In the genomic region with DNA sequence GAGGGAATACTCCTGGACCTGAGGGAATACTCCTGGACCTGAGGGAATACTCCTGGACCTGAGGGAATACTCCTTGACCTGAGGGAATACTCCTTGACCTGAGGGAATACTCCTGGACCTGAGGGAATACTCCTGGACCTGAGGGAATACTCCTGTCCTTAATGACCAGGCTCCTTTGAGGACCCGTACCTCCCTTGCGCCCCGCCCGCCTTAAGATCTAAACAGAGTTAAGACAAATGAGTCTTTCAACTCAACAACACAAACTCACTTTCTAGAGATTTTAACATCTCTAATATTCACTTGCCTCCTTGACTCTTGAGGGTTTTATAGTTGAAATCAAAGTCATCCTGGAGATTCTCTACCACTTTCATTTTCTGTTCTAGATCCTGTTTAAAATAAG, we compare ENCODE assay signal across 7 cellular contexts. TPM values are rescaled to one million over a fixed set of nuclear protein-coding genes. Genes with fewer than 3 reads are reported as not detected.
DNase-seq lines count a peak whose midpoint lies in the region; ATAC-seq and TF ChIP-seq lines count a peak whose summit lies in the region.
"Not testable (repeated sequence)": the region's sequence is repeated elsewhere in the genome, so short reads cannot be mapped to it uniquely, and the experiment has no call there.

No MANE protein-coding gene starts in this region.

- H3K27me3 ChIP-seq in GM23338 (ENCODE audit: insufficient read depth) = not testable (repeated sequence)

- not testable (repeated sequence) for H3K4me3 ChIP-seq in GM23338

- CTCF ChIA-PET in activated CD8-positive, alpha-beta T cell treated with anti-CD3 and anti-CD28 coated beads, Interleukin-2, amount 10 ng/mL, durations not matched to agents 7 days and 5 days (lab: Charles Lee) = not testable (repeated sequence)
- CTCF ChIA-PET in activated naive CD4-positive, alpha-beta T cell treated with anti-CD3 and anti-CD28 coated beads, Interleukin-2, amount 10 ng/mL, durations not matched to agents 7 days and 5 days (lab: Charles Lee) = interaction anchor here (1.4 kb wide), 1 partner anchor 64 kb away, joined by 6 read pairs; no protein-coding TSS in a partner anchor

- H3K9me2 ChIP-seq in GM23338 (ENCODE audit: insufficient read depth) = not testable (repeated sequence)

- H3K36me3 Mint-ChIP-seq in GM23338 (ENCODE audit: low read depth) = peaks cover 67% of the 10 kb centered on the region
- peaks cover 67% of the 10 kb centered on the region for H3K36me3 Mint-ChIP-seq in T-helper 1 cell treated with Interleukin-12 subunit alpha and Interleukin-12 subunit beta and Interleukin-4 antibody, amounts not matched to agents 30 μg/mL and 1 μg/mL, for 36 hours (ENCODE audit: low read depth)
- H3K36me3 Mint-ChIP-seq in activated CD8-positive, alpha-beta T cell treated with anti-CD3 and anti-CD28 coated beads, Interleukin-2, amount 10 ng/mL, durations not matched to agents 7 days and 5 days (ENCODE audit: low read depth) = peaks cover 67% of the 10 kb centered on the region
- H3K36me3 Mint-ChIP-seq in activated naive CD4-positive, alpha-beta T cell treated with anti-CD3 and anti-CD28 coated beads, Interleukin-2, amount 10 ng/mL, durations not matched to agents 7 days and 5 days = peaks cover 67% of the 10 kb centered on the region
- peaks cover 62% of the 10 kb centered on the region for H3K36me3 Mint-ChIP-seq in central memory CD8-positive, alpha-beta T cell (ENCODE audit: insufficient read depth)
- peaks cover 31% of the 10 kb centered on the region for H3K36me3 Mint-ChIP-seq in memory B cell
- H3K36me3 Mint-ChIP-seq in stimulated activated naive B cell treated with anti-CD40 and anti-IgM and Interleukin-4, amounts not matched to agents 10 μg/mL and 1 μg/mL and 100 μg/mL, for 72 hours = peaks cover 47 to 59% of the 10 kb centered on the region in 2 donors

- not testable (repeated sequence) for TF ChIP-seq CTCF in GM23338 (conservative IDR thresholded peaks at IDR 0.05; ENCODE audit: low read depth in 2 of 2)

- H3K9me3 Mint-ChIP-seq in GM23338; T-helper 1 cell treated with Interleukin-12 subunit alpha and Interleukin-12 subunit beta and Interleukin-4 antibody, amounts not matched to agents 30 μg/mL and 1 μg/mL, for 36 hours; activated CD8-positive, alpha-beta T cell treated with anti-CD3 and anti-CD28 coated beads, Interleukin-2, amount 10 ng/mL, durations not matched to agents 7 days and 5 days (ENCODE audit: insufficient read depth); activated naive CD4-positive, alpha-beta T cell treated with anti-CD3 and anti-CD28 coated beads, Interleukin-2, amount 10 ng/mL, durations not matched to agents 7 days and 5 days; central memory CD8-positive, alpha-beta T cell; memory B cell; stimulated activated naive B cell treated with anti-CD40 and anti-IgM and Interleukin-4, amounts not matched to agents 10 μg/mL and 1 μg/mL and 100 μg/mL, for 72 hours: not testable (repeated sequence)

- not testable (repeated sequence) for H3K4me3 Mint-ChIP-seq in GM23338; central memory CD8-positive, alpha-beta T cell; stimulated activated naive B cell treated with anti-CD40 and anti-IgM and Interleukin-4, amounts not matched to agents 10 μg/mL and 1 μg/mL and 100 μg/mL, for 72 hours
- H3K4me3 Mint-ChIP-seq in T-helper 1 cell treated with Interleukin-12 subunit alpha and Interleukin-12 subunit beta and Interleukin-4 antibody, amounts not matched to agents 30 μg/mL and 1 μg/mL, for 36 hours = peak overlapping the region; percentile 77
- peak overlapping the region; percentile 36 for H3K4me3 Mint-ChIP-seq in activated CD8-positive, alpha-beta T cell treated with anti-CD3 and anti-CD28 coated beads, Interleukin-2, amount 10 ng/mL, durations not matched to agents 7 days and 5 days
- H3K4me3 Mint-ChIP-seq in activated naive CD4-positive, alpha-beta T cell treated with anti-CD3 and anti-CD28 coated beads, Interleukin-2, amount 10 ng/mL, durations not matched to agents 7 days and 5 days = peak overlapping the region; percentile 40
- peak overlapping the region; percentile 17 for H3K4me3 Mint-ChIP-seq in memory B cell

- not testable (repeated sequence) for H3K4me1 Mint-ChIP-seq in GM23338
- H3K4me1 Mint-ChIP-seq in T-helper 1 cell treated with Interleukin-12 subunit alpha and Interleukin-12 subunit beta and Interleukin-4 antibody, amounts not matched to agents 30 μg/mL and 1 μg/mL, for 36 hours (ENCODE audit: low read depth) = peaks cover 67% of the 10 kb centered on the region
- H3K4me1 Mint-ChIP-seq in activated CD8-positive, alpha-beta T cell treated with anti-CD3 and anti-CD28 coated beads, Interleukin-2, amount 10 ng/mL, durations not matched to agents 7 days and 5 days (ENCODE audit: low read depth) = peaks cover 74% of the 10 kb centered on the region
- peaks cover 77% of the 10 kb centered on the region for H3K4me1 Mint-ChIP-seq in activated naive CD4-positive, alpha-beta T cell treated with anti-CD3 and anti-CD28 coated beads, Interleukin-2, amount 10 ng/mL, durations not matched to agents 7 days and 5 days
- H3K4me1 Mint-ChIP-seq in central memory CD8-positive, alpha-beta T cell = peaks cover 40% of the 10 kb centered on the region
- H3K4me1 Mint-ChIP-seq in memory B cell = peaks cover 21% of the 10 kb centered on the region
- H3K4me1 Mint-ChIP-seq in stimulated activated naive B cell treated with anti-CD40 and anti-IgM and Interleukin-4, amounts not matched to agents 10 μg/mL and 1 μg/mL and 100 μg/mL, for 72 hours = peaks cover 23 to 31% of the 10 kb centered on the region in 2 donors

- not testable (repeated sequence) for H3K79me2 ChIP-seq in GM23338 (replicated peaks; ENCODE audit: insufficient read depth)

- DNase-seq in GM23338 (ENCODE audit: low spot score); activated CD8-positive, alpha-beta T cell treated with anti-CD3 and anti-CD28 coated beads, Interleukin-2, amount 10 ng/mL, durations not matched to agents 7 days and 5 days; central memory CD8-positive, alpha-beta T cell (ENCODE audit: low spot score in 2 of 2); memory B cell (ENCODE audit: low spot score in 2 of 2); stimulated activated naive B cell treated with anti-CD40 and anti-IgM and Interleukin-4, amounts not matched to agents 10 μg/mL and 1 μg/mL and 100 μg/mL, for 72 hours: not testable (repeated sequence)
- DNase-seq in activated naive CD4-positive, alpha-beta T cell treated with anti-CD3 and anti-CD28 coated beads, Interleukin-2, amount 10 ng/mL, durations not matched to agents 7 days and 5 days = peak; percentile 37

- H3K4me2 ChIP-seq in GM23338 = not testable (repeated sequence)

- not testable (repeated sequence) for H3K4me1 ChIP-seq in GM23338 (ENCODE audit: insufficient read depth)

- peaks cover 33% of the 10 kb centered on the region for H3K36me3 ChIP-seq in GM23338 (ENCODE audit: insufficient read depth)

- not testable (repeated sequence) for H3K27ac Mint-ChIP-seq in GM23338, memory B cell
- H3K27ac Mint-ChIP-seq in T-helper 1 cell treated with Interleukin-12 subunit alpha and Interleukin-12 subunit beta and Interleukin-4 antibody, amounts not matched to agents 30 μg/mL and 1 μg/mL, for 36 hours = peak overlapping the region; percentile 91
- peak overlapping the region; percentile 61 for H3K27ac Mint-ChIP-seq in activated CD8-positive, alpha-beta T cell treated with anti-CD3 and anti-CD28 coated beads, Interleukin-2, amount 10 ng/mL, durations not matched to agents 7 days and 5 days
- peak overlapping the region; percentile 91 for H3K27ac Mint-ChIP-seq in activated naive CD4-positive, alpha-beta T cell treated with anti-CD3 and anti-CD28 coated beads, Interleukin-2, amount 10 ng/mL, durations not matched to agents 7 days and 5 days
- H3K27ac Mint-ChIP-seq in central memory CD8-positive, alpha-beta T cell (ENCODE audit: low read depth) = peak overlapping the region; percentile 87
- peak overlapping the region; percentile 25 for H3K27ac Mint-ChIP-seq in stimulated activated naive B cell treated with anti-CD40 and anti-IgM and Interleukin-4, amounts not matched to agents 10 μg/mL and 1 μg/mL and 100 μg/mL, for 72 hours

- 0 out of 2 replicates have a peak overlapping the region, but pooled peaks have one; percentile 45 for H3K27ac ChIP-seq in GM23338 (ENCODE audit: low read depth)

- H4K20me1 ChIP-seq in GM23338 (replicated peaks; ENCODE audit: insufficient read depth) = not testable (repeated sequence)

- peaks cover 10% of the 10 kb centered on the region; the same call in 1 of the 2 replicates for H3F3A ChIP-seq in GM23338 (replicated peaks; ENCODE audit: low read depth)

- H2AFZ ChIP-seq in GM23338 = not testable (repeated sequence)

- H3K27me3 Mint-ChIP-seq in GM23338 (ENCODE audit: insufficient read depth, low read depth, poor library complexity); T-helper 1 cell treated with Interleukin-12 subunit alpha and Interleukin-12 subunit beta and Interleukin-4 antibody, amounts not matched to agents 30 μg/mL and 1 μg/mL, for 36 hours (ENCODE audit: low read depth); activated CD8-positive, alpha-beta T cell treated with anti-CD3 and anti-CD28 coated beads, Interleukin-2, amount 10 ng/mL, durations not matched to agents 7 days and 5 days (ENCODE audit: low read depth); activated naive CD4-positive, alpha-beta T cell treated with anti-CD3 and anti-CD28 coated beads, Interleukin-2, amount 10 ng/mL, durations not matched to agents 7 days and 5 days; central memory CD8-positive, alpha-beta T cell; memory B cell; stimulated activated naive B cell treated with anti-CD40 and anti-IgM and Interleukin-4, amounts not matched to agents 10 μg/mL and 1 μg/mL and 100 μg/mL, for 72 hours: not testable (repeated sequence)

- ATAC-seq in GM23338; activated CD8-positive, alpha-beta T cell treated with anti-CD3 and anti-CD28 coated beads, Interleukin-2, amount 10 ng/mL, durations not matched to agents 7 days and 5 days; central memory CD8-positive, alpha-beta T cell (replicated peaks; ENCODE audit: extremely low read depth, poor library complexity, severe bottlenecking); memory B cell (ENCODE audit: low read depth); stimulated activated naive B cell treated with anti-CD40 and anti-IgM and Interleukin-4, amounts not matched to agents 10 μg/mL and 1 μg/mL and 100 μg/mL, for 72 hours (replicated peaks): not testable (repeated sequence)

- POLR2A ChIA-PET in activated CD8-positive, alpha-beta T cell treated with anti-CD3 and anti-CD28 coated beads, Interleukin-2, amount 10 ng/mL, durations not matched to agents 7 days and 5 days (lab: Charles Lee) = interaction anchor here (0.8 to 3.0 kb wide), 2 partner anchors 19 to 50 kb away, joined by 3 to 24 read pairs; partner anchors contain the start of gene STAT3

RNA-seq across cellular contexts. Expression of gene STAT3, which starts 49.8 kb away (rescaled TPM):
- 78.0 and 83.2 TPM in 2 replicates for total RNA-seq in GM23338 (2014; rRNA removed; shearing (Covaris generic))
- 41.7 and 49.5 TPM in 2 replicates for polyA plus RNA-seq in GM23338 (2016; fragmentation: Nextera tagmentation; extraction: Ambion mirVana)
- total RNA-seq in activated CD8-positive, alpha-beta T cell treated with anti-CD3 and anti-CD28 coated beads, Interleukin-2, amount 10 ng/mL, durations not matched to agents 7 days and 5 days = 100 to 1,000 TPM in 1 of 2 experiments, 10 to 100 TPM in 1; 94.7 to 101 TPM

RNA-seq across cellular contexts. Expression of gene STAT5A, which starts 50.1 kb away (rescaled TPM):
- 14.6 and 18.1 TPM in 2 replicates for total RNA-seq in GM23338 (2014; rRNA removed; shearing (Covaris generic))
- polyA plus RNA-seq in GM23338 (2016; fragmentation: Nextera tagmentation; extraction: Ambion mirVana) = 2.3 and 2.4 TPM in 2 replicates
- 100 to 1,000 TPM; 117 to 119 TPM for total RNA-seq in activated CD8-positive, alpha-beta T cell treated with anti-CD3 and anti-CD28 coated beads, Interleukin-2, amount 10 ng/mL, durations not matched to agents 7 days and 5 days
